Comparison of ENCODE assay signal across 17 cellular contexts in the genomic region with DNA sequence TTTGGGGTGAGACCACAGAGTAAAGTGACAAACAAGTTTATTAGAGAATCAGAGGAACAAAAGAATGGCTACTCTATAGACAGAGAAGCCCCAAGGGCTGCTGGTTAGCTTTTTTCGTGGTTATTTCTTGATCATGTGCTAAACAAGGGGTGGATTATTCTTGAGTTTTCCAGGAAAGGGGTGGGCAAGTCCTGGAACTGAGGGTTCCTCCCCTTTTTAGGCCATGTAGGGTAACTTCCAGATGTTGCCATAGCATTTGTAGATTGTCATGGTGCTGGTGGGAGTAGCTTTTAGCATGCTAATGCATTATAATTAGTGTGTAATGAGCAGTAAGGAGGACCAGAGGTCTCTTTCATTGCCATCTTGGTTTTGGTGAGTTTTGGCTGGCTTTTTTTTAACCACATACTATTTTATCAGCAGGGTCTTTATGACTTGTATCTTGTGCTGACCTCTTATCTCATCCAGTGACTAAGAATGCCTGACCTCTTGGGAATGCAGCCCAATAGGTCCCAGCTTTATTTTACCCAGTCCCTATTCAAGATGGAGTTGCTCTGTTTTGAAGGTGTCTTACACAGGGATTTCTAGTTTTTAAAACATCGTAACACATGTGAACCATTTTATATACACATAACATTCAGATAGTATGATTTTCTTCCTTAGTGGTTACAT.
DNase-seq lines count a peak whose midpoint lies in the region; ATAC-seq, FAIRE-seq and TF ChIP-seq lines count a peak whose summit lies in the region.
"Had no signal": no experiment of that assay in that cellular context is flagged by ENCODE, and none has a peak within 500 bp of the region (broad histone marks: within the 10 kb centered on the region; RNA-seq: fewer than 3 reads in every experiment).

No MANE protein-coding gene starts in this region.

- no peak overlapping the region for H2BK5ac ChIP-seq in mesenchymal stem cell (ENCODE audit: low read depth, low read length, poor library complexity, severe bottlenecking)

- no peak overlapping the region for H4K91ac ChIP-seq in mesenchymal stem cell (ENCODE audit: low read length)

- H3K27me3 ChIP-seq in BLaER1 treated with 17β-estradiol and CSF1 and Interleukin-3, amounts not matched to agents 10 nM and 100 nM = no peaks in the 10 kb centered on the region
- no peaks in the 10 kb centered on the region for H3K27me3 ChIP-seq in astrocyte (ENCODE audit: insufficient read depth, low read length)
- H3K27me3 ChIP-seq in mesenchymal stem cell (ENCODE audit: control insufficient read depth in 1 of 2, insufficient read depth in 1 of 2, low read length in 2 of 2) = no peaks in the 10 kb centered on the region
- H3K27me3 ChIP-seq in tibial nerve = no peaks in the 10 kb centered on the region
- H3K27me3 ChIP-seq: Peyer's patch had no signal

- peak overlapping the region; percentile 57 to 83 (median 75); a peak in 21 of 22 replicates for H3K4me2 ChIP-seq in BLaER1 treated with 17β-estradiol and CSF1 and Interleukin-3, amounts not matched to agents 10 nM and 100 nM
- H3K4me2 ChIP-seq in astrocyte (ENCODE audit: low read length) = peak overlapping the region; percentile 57
- no peak overlapping the region for H3K4me2 ChIP-seq in mesenchymal stem cell (ENCODE audit: low read length, poor library complexity, severe bottlenecking)

- FAIRE-seq in astrocyte (lab: Jason Lieb, UNC) = no peak
- FAIRE-seq: GM12878 had no signal

- H3K9ac ChIP-seq in BLaER1 treated with 17β-estradiol and CSF1 and Interleukin-3, amounts not matched to agents 10 nM and 100 nM = no peak overlapping the region
- no peak overlapping the region for H3K9ac ChIP-seq in astrocyte (ENCODE audit: low read length)
- H3K9ac ChIP-seq in mesenchymal stem cell (ENCODE audit: low read length) = peak overlapping the region; percentile 47

- intact Hi-C loops in activated T-helper 1 cell treated with anti-CD3 and anti-CD28 coated beads, Interleukin-12 subunit alpha, Interleukin-12 subunit beta, Interleukin-2, Interleukin-4 antibody, amounts not matched to agents 30 ng/mL and 10 ng/mL and 1 ng/mL, durations not matched to agents 14 hours and 24 hours and 36 hours (cut with micrococcal nuclease) = no loop called here
- intact Hi-C loops in sciatic nerve (cut with DNase I) = no loop called here

- H4K8ac ChIP-seq in mesenchymal stem cell (ENCODE audit: low read length) = no peak overlapping the region

- WGBS in mesenchymal stem cell = 81% methylated on average over 1 of the region's 2 CpGs
- 65 to 68% methylated on average over 2 of the region's 2 CpGs for WGBS in tibial nerve, 2 donors

- no peak for TF ChIP-seq EP300 in tibial nerve (IDR thresholded peaks at IDR 0.05)

- no peak overlapping the region for H2BK12ac ChIP-seq in mesenchymal stem cell (ENCODE audit: low read length in 2 of 2)

- no peak overlapping the region for H2BK120ac ChIP-seq in mesenchymal stem cell (ENCODE audit: low read depth, low read length)

- no peak for TF ChIP-seq POLR2A in tibial nerve (IDR thresholded peaks at IDR 0.05)

- H3K36me3 Mint-ChIP-seq in HFFc6 (ENCODE audit: low read depth) (peaks cover 50% of the 10 kb centered on the region), astrocyte (ENCODE audit: low read depth, unreplicated experiment) (no peaks in the 10 kb centered on the region)
- peaks cover 3% of the 10 kb centered on the region for H3K36me3 Mint-ChIP-seq in activated T-helper 1 cell treated with anti-CD3 and anti-CD28 coated beads, Interleukin-12 subunit alpha, Interleukin-12 subunit beta, Interleukin-2, Interleukin-4 antibody, amounts not matched to agents 30 ng/mL and 10 ng/mL and 1 ng/mL, durations not matched to agents 14 hours and 24 hours and 36 hours (ENCODE audit: low read depth)

- no peak overlapping the region for H3K18ac ChIP-seq in mesenchymal stem cell (ENCODE audit: low read depth in 1 of 2, low read length in 2 of 2)

- 0 out of 22 replicates have a peak overlapping the region, but pooled peaks of 2 of the 11 experiments have one; percentile 15 to 31 for H3K27ac ChIP-seq in BLaER1 treated with 17β-estradiol and CSF1 and Interleukin-3, amounts not matched to agents 10 nM and 100 nM
- peak overlapping the region; percentile 60 for H3K27ac ChIP-seq in astrocyte (ENCODE audit: low read depth, low read length)
- peak overlapping the region; percentile 93 for H3K27ac ChIP-seq in mesenchymal stem cell (ENCODE audit: low read length, poor library complexity, severe bottlenecking)
- H3K27ac ChIP-seq in tibial nerve = peak overlapping the region in 1 of 4 donors; percentile 18
- H3K27ac ChIP-seq: HL-60, Peyer's patch, VCaP had no signal

- H3K27ac Mint-ChIP-seq in HFFc6 = peak overlapping the region; percentile 82
- peak overlapping the region; percentile 63 for H3K27ac Mint-ChIP-seq in astrocyte (ENCODE audit: unreplicated experiment)
- H3K27ac Mint-ChIP-seq in activated T-helper 1 cell treated with anti-CD3 and anti-CD28 coated beads, Interleukin-12 subunit alpha, Interleukin-12 subunit beta, Interleukin-2, Interleukin-4 antibody, amounts not matched to agents 30 ng/mL and 10 ng/mL and 1 ng/mL, durations not matched to agents 14 hours and 24 hours and 36 hours = no peak overlapping the region

- H3K4me3 ChIP-seq in BLaER1 treated with 17β-estradiol and CSF1 and Interleukin-3, amounts not matched to agents 10 nM and 100 nM = no peak overlapping the region
- H3K4me3 ChIP-seq in astrocyte (ENCODE audit: insufficient read depth, low read depth, low read length) (no peak overlapping the region), mesenchymal stem cell (ENCODE audit: insufficient read depth in 1 of 2, low read depth in 1 of 2, low read length in 2 of 2) (no peak overlapping the region), tibial nerve (no peak overlapping the region)
- H3K4me3 ChIP-seq: GM12878, Peyer's patch had no signal

- peaks cover 0 to 39% (median 4%) of the 10 kb centered on the region in 11 experiments; a peak in 7 of 22 replicates for H4K20me1 ChIP-seq in BLaER1 treated with 17β-estradiol and CSF1 and Interleukin-3, amounts not matched to agents 10 nM and 100 nM
- H4K20me1 ChIP-seq in astrocyte (ENCODE audit: insufficient read depth, low read length) = peaks cover 33% of the 10 kb centered on the region

- peaks cover 15 to 32% (median 23%) of the 10 kb centered on the region in 11 experiments; a peak in 20 of 22 replicates for H3K9me3 ChIP-seq in BLaER1 treated with 17β-estradiol and CSF1 and Interleukin-3, amounts not matched to agents 10 nM and 100 nM (replicated peaks in 1 of 11)
- H3K9me3 ChIP-seq in astrocyte (ENCODE audit: insufficient read depth, low read depth, low read length) (no peaks in the 10 kb centered on the region), mesenchymal stem cell (ENCODE audit: control insufficient read depth, low read length) (peaks cover 4% of the 10 kb centered on the region), tibial nerve (no peaks in the 10 kb centered on the region)

- no peak overlapping the region for H3K23ac ChIP-seq in mesenchymal stem cell (ENCODE audit: low read length in 2 of 2)

- H3K4me3 Mint-ChIP-seq in HFFc6 (peak overlapping the region; percentile 38), astrocyte (ENCODE audit: unreplicated experiment) (no peak overlapping the region)
- H3K4me3 Mint-ChIP-seq in activated T-helper 1 cell treated with anti-CD3 and anti-CD28 coated beads, Interleukin-12 subunit alpha, Interleukin-12 subunit beta, Interleukin-2, Interleukin-4 antibody, amounts not matched to agents 30 ng/mL and 10 ng/mL and 1 ng/mL, durations not matched to agents 14 hours and 24 hours and 36 hours = no peak overlapping the region

- H3K79me2 ChIP-seq in astrocyte (ENCODE audit: insufficient read depth, low read length) = peaks cover 92% of the 10 kb centered on the region

- H3K14ac ChIP-seq in mesenchymal stem cell (ENCODE audit: low read length in 2 of 2) = no peak overlapping the region

- peak overlapping the region; percentile 9 for H2AK5ac ChIP-seq in mesenchymal stem cell (ENCODE audit: low read length, severe bottlenecking)

- peaks cover 93% of the 10 kb centered on the region for H3K4me1 Mint-ChIP-seq in HFFc6 (ENCODE audit: low read depth)
- H3K4me1 Mint-ChIP-seq in astrocyte (ENCODE audit: low read depth, unreplicated experiment) = peaks cover 48% of the 10 kb centered on the region
- peaks cover 17% of the 10 kb centered on the region for H3K4me1 Mint-ChIP-seq in activated T-helper 1 cell treated with anti-CD3 and anti-CD28 coated beads, Interleukin-12 subunit alpha, Interleukin-12 subunit beta, Interleukin-2, Interleukin-4 antibody, amounts not matched to agents 30 ng/mL and 10 ng/mL and 1 ng/mL, durations not matched to agents 14 hours and 24 hours and 36 hours (ENCODE audit: low read depth)

- no peak overlapping the region for H2AFZ ChIP-seq in astrocyte (ENCODE audit: low read depth, low read length)
- no peak overlapping the region for H2AFZ ChIP-seq in mesenchymal stem cell (ENCODE audit: low read depth, low read length)

- H3K9me3 Mint-ChIP-seq in HFFc6 = peaks cover 5% of the 10 kb centered on the region; the same call in 1 of the 2 replicates
- H3K9me3 Mint-ChIP-seq in astrocyte (ENCODE audit: unreplicated experiment) = no peaks in the 10 kb centered on the region
- H3K9me3 Mint-ChIP-seq in activated T-helper 1 cell treated with anti-CD3 and anti-CD28 coated beads, Interleukin-12 subunit alpha, Interleukin-12 subunit beta, Interleukin-2, Interleukin-4 antibody, amounts not matched to agents 30 ng/mL and 10 ng/mL and 1 ng/mL, durations not matched to agents 14 hours and 24 hours and 36 hours = peaks cover 16% of the 10 kb centered on the region

- H3K4ac ChIP-seq in mesenchymal stem cell (ENCODE audit: low read depth in 1 of 2, low read length in 2 of 2) = no peak overlapping the region

- H2BK15ac ChIP-seq in mesenchymal stem cell (ENCODE audit: low read depth, poor library complexity, severe bottlenecking) = no peak overlapping the region

- H3K36me3 ChIP-seq in BLaER1 treated with 17β-estradiol and CSF1 and Interleukin-3, amounts not matched to agents 10 nM and 100 nM = peaks cover 0 to 18% (median 4%) of the 10 kb centered on the region in 11 experiments; a peak in 6 of 22 replicates
- no peaks in the 10 kb centered on the region for H3K36me3 ChIP-seq in astrocyte (ENCODE audit: insufficient read depth, low read length)
- H3K36me3 ChIP-seq in mesenchymal stem cell (ENCODE audit: control insufficient read depth in 1 of 2, insufficient read depth in 2 of 2, low read depth in 1 of 2, low read length in 2 of 2) = peaks cover 0 to 42% of the 10 kb centered on the region in 2 experiments
- no peaks in the 10 kb centered on the region for H3K36me3 ChIP-seq in tibial nerve
- H3K36me3 ChIP-seq: Peyer's patch had no signal

- TF ChIP-seq CTCF in HFFc6 (IDR thresholded peaks at IDR 0.05) = no peak
- no peak for TF ChIP-seq CTCF in astrocyte (IDR thresholded peaks at IDR 0.05; ENCODE audit: insufficient read depth, low read depth, low read length)
- TF ChIP-seq CTCF in tibial nerve (IDR thresholded peaks at IDR 0.05) = no peak

- peaks cover 30 to 44% (median 37%) of the 10 kb centered on the region in 10 experiments for H3K4me1 ChIP-seq in BLaER1 treated with 17β-estradiol and CSF1 and Interleukin-3, amounts not matched to agents 10 nM and 100 nM
- H3K4me1 ChIP-seq in astrocyte (ENCODE audit: insufficient read depth, low read length) (peaks cover 51% of the 10 kb centered on the region), mesenchymal stem cell (ENCODE audit: control insufficient read depth, insufficient read depth, low read depth, low read length) (peaks cover 4% of the 10 kb centered on the region), tibial nerve (peaks cover 0 to 25% (median 16%) of the 10 kb centered on the region in 4 donors)

- ATAC-seq in sciatic nerve = no peak

- DNase-seq in HFFc6 (no peak), astrocyte (ENCODE audit: low read depth) (no peak), mesenchymal stem cell (no peak), tibial nerve (ENCODE audit: low spot score in 2 of 2) (no peak), activated gamma-delta T cell treated with Interleukin-2 at 50 U/mL for 16 hours (no peak), sciatic nerve (ENCODE audit: low spot score) (no peak)
- no peak for DNase-seq in activated T-helper 1 cell treated with anti-CD3 and anti-CD28 coated beads, Interleukin-12 subunit alpha, Interleukin-12 subunit beta, Interleukin-2, Interleukin-4 antibody, amounts not matched to agents 30 ng/mL and 10 ng/mL and 1 ng/mL, durations not matched to agents 14 hours and 24 hours and 36 hours (ENCODE audit: low spot score)
- DNase-seq: Calu3; effector memory CD4-positive, alpha-beta T cell; GDM1; Karpas-422; Peyer's patch; T-cell had no signal

- peaks cover 13% of the 10 kb centered on the region for H3K79me1 ChIP-seq in mesenchymal stem cell (replicated peaks; ENCODE audit: low read length, poor library complexity, severe bottlenecking)

- no peaks in the 10 kb centered on the region for H3K27me3 Mint-ChIP-seq in HFFc6 (ENCODE audit: insufficient read depth)
- no peaks in the 10 kb centered on the region for H3K27me3 Mint-ChIP-seq in astrocyte (ENCODE audit: low read depth, unreplicated experiment)
- H3K27me3 Mint-ChIP-seq in activated T-helper 1 cell treated with anti-CD3 and anti-CD28 coated beads, Interleukin-12 subunit alpha, Interleukin-12 subunit beta, Interleukin-2, Interleukin-4 antibody, amounts not matched to agents 30 ng/mL and 10 ng/mL and 1 ng/mL, durations not matched to agents 14 hours and 24 hours and 36 hours (ENCODE audit: insufficient read depth) = peaks cover 8% of the 10 kb centered on the region
